ENCODE assay signal across 8 cellular contexts in the genomic region with DNA sequence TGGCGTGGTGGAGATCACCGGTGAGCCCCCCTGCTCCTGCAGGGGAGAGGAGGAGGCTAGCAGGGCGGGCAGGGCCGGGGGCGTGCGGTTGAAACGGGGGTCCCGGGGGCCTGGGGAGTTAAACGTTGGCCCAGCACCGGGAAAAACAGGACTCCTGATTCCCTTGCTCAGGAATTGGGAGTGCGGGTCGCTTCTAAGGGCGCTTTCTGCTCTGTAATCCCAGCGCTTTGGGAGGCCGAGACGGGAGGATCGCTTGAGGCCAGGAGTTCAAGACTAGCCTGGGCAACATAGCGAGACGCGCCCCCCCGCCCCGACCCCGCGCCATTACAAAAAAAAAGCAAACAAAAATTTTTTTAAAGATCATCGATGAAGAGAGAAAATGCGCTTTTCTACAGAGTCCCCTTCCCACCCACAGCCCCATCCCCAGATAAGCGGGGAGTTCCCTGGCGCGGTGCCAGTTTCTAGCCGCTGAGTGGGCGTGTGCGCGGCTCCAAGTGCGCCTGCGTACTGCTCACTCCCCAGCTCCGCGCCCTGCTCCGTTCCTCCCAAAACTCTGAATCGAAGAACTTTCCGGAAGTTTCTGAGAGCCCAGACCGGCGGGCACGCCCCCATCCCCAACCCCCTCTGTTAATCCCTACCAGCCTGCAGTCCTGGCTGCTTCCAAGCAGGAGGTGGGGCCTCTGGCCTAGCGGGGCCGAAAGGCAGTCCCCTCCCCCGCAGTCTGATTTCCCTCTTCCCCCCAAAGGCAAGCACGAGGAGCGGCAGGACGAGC. TPM values are rescaled to one million over a fixed set of nuclear protein-coding genes. Genes with fewer than 3 reads are reported as not detected.
DNase-seq lines count a peak whose midpoint lies in the region; ATAC-seq, FAIRE-seq and TF ChIP-seq lines count a peak whose summit lies in the region.

No MANE protein-coding gene starts in this region.

- DNase-seq in DMS53 (lab: John Stamatoyannopoulos, UW): peak; percentile 95
- peak; percentile 82 for DNase-seq in HFF-Myc (ENCODE audit: extremely low read depth, low read depth)
- peak; percentile 53 for DNase-seq in NCI-H510A (lab: John Stamatoyannopoulos, UW)
- peak; percentile 73 to 76 for DNase-seq in activated CD4-positive, alpha-beta T cell treated with anti-CD3 and anti-CD28 coated beads, Interleukin-2, amount 50 U/mL, for 4 hours
- peak; percentile 86 for DNase-seq in HepG2 (ENCODE audit: low spot score)
- peak; percentile 73 for DNase-seq in stimulated activated CD4-positive, alpha-beta T cell treated with anti-CD3 and anti-CD28 coated beads, Interleukin-2, amount 100 ng/mL, for 4 hours (ENCODE audit: low read depth)
- DNase-seq in KG1 (lab: John Stamatoyannopoulos, UW): no peak

- no peaks in the 10 kb centered on the region for H3K36me3 ChIP-seq in HepG2 (replicated peaks in 1 of 2; ENCODE audit: control insufficient read depth in 1 of 2, insufficient read depth in 2 of 2, low read length in 2 of 2)

- no TSS peak for BruUV-seq in HepG2 (replicated peaks; lab: Mats Ljungman, UMichigan)

- H3K4me1 Mint-ChIP-seq in dendritic cell treated with granulocyte-macrophage colony-stimulating factor and Interleukin-4, amounts not matched to agents 40 ng/mL and 50 ng/mL, for 4 days (ENCODE audit: low read depth): peaks cover 20% of the 10 kb centered on the region

- H3K27ac Mint-ChIP-seq in dendritic cell treated with granulocyte-macrophage colony-stimulating factor and Interleukin-4, amounts not matched to agents 40 ng/mL and 50 ng/mL, for 4 days: peak overlapping the region; percentile 88

- peak overlapping the region; percentile 88 for H3K4me2 ChIP-seq in HepG2 (ENCODE audit: low read depth, low read length)

- 2% methylated on average over 25 of the region's 49 CpGs for WGBS in HepG2 (ENCODE audit: low lambda C conversion rate)

- CTCF ChIA-PET in HepG2 (lab: Yijun Ruan, JAX; ENCODE audit: low intra/inter-chr PET ratio, low total read pairs): interaction anchor here (3.0 kb wide), 1 partner anchor 11 kb away, joined by 14 read pairs; no protein-coding TSS in a partner anchor

- peak overlapping the region; percentile 91 for H3K4me3 Mint-ChIP-seq in dendritic cell treated with granulocyte-macrophage colony-stimulating factor and Interleukin-4, amounts not matched to agents 40 ng/mL and 50 ng/mL, for 4 days

- peak overlapping the region; percentile 78 for H3K4me3 ChIP-seq in HFF-Myc (replicated peaks; ENCODE audit: low read depth, low read length)
- H3K4me3 ChIP-seq in HepG2 (replicated peaks in 1 of 3; ENCODE audit: insufficient read depth in 1 of 3, low read depth in 2 of 3, low read length in 3 of 3): peak overlapping the region; percentile 62 to 81 (median 64)

- peaks cover 8% of the 10 kb centered on the region for H3K9me3 Mint-ChIP-seq in dendritic cell treated with granulocyte-macrophage colony-stimulating factor and Interleukin-4, amounts not matched to agents 40 ng/mL and 50 ng/mL, for 4 days

- no peaks in the 10 kb centered on the region for H3K27me3 ChIP-seq in HepG2 (ENCODE audit: control insufficient read depth in 1 of 2, insufficient read depth in 2 of 2, low read length in 2 of 2)

- H3K27ac ChIP-seq in HepG2 (ENCODE audit: extremely low read length, insufficient read depth, low read length): peak overlapping the region; percentile 27

- POLR2A ChIA-PET in HepG2 (lab: Yijun Ruan, JAX): interaction anchor here (0.6 to 6.2 kb wide), 8 partner anchors 8 to 136 kb away, joined by 3 to 56 read pairs (median 4); no protein-coding TSS in a partner anchor

- no peaks in the 10 kb centered on the region for H3K79me2 ChIP-seq in HepG2 (ENCODE audit: insufficient read depth, low read length)

- in situ Hi-C loops in HepG2 (cut with HindIII; ENCODE audit: extremely low pct_ligation_motif_present, low pct_unique_long_range_greater_than_20kb): no loop called here

- H2AFZ ChIP-seq in HepG2 (ENCODE audit: low read length): no peak overlapping the region

- TF ChIP-seq POLR2A in HepG2 (IDR thresholded peaks at IDR 0.05; ENCODE audit: insufficient read depth in 1 of 2, low read depth in 2 of 2, low read length in 2 of 2): peak in 1 of 2 experiments; percentile 44; a peak in 1 of 4 replicates

- peaks cover 72% of the 10 kb centered on the region for H3K4me1 ChIP-seq in HepG2 (ENCODE audit: insufficient read depth, low read length)

- TF ChIP-seq EP300 in HepG2 (IDR thresholded peaks at IDR 0.05; ENCODE audit: low read depth in 2 of 2, low read length in 2 of 2) (peak in 1 of 2 experiments; percentile 42; a peak in 1 of 4 replicates), HepG2 (CRISPR knock-in tag; IDR thresholded peaks at IDR 0.05; ENCODE audit: borderline replicate concordance) (peak; percentile 46; the same call in 1 of the 2 replicates)

- ATAC-seq in HepG2: peak; percentile 59

- no peaks in the 10 kb centered on the region for H4K20me1 ChIP-seq in HepG2 (ENCODE audit: insufficient read depth, low read length)

- peak; percentile 42 for FAIRE-seq in HepG2 (lab: Jason Lieb, UNC)

- TF ChIP-seq CTCF in HFF-Myc (IDR thresholded peaks at IDR 0.05; ENCODE audit: low read depth, low read length, missing control alignments) (no peak), HepG2 (CRISPR knock-in tag; IDR thresholded peaks at IDR 0.05) (no peak; the same call in 1 of the 2 replicates)

- H3K9me3 ChIP-seq in HepG2 (ENCODE audit: low read length): no peaks in the 10 kb centered on the region

- H3K27me3 Mint-ChIP-seq in dendritic cell treated with granulocyte-macrophage colony-stimulating factor and Interleukin-4, amounts not matched to agents 40 ng/mL and 50 ng/mL, for 4 days: peaks cover 6% of the 10 kb centered on the region

- no peak for TF ChIP-seq RAD21 in HepG2 (CRISPR knock-in tag; IDR thresholded peaks at IDR 0.05)

- H3K36me3 Mint-ChIP-seq in dendritic cell treated with granulocyte-macrophage colony-stimulating factor and Interleukin-4, amounts not matched to agents 40 ng/mL and 50 ng/mL, for 4 days (ENCODE audit: low read depth): peaks cover 31% of the 10 kb centered on the region

- peak overlapping the region; percentile 67 for H3K9ac ChIP-seq in HepG2 (ENCODE audit: insufficient read depth, low read depth, low read length)

- intact Hi-C loops in dendritic cell treated with granulocyte-macrophage colony-stimulating factor and Interleukin-4, amounts not matched to agents 40 ng/mL and 50 ng/mL, for 4 days (cut with micrococcal nuclease): no loop called here
- intact Hi-C loops in HepG2 (cut with micrococcal nuclease; ENCODE audit: unreplicated experiment): no loop called here

TF ChIP-seq in HepG2, 621 proteins besides CTCF, POLR2A, EP300 and RAD21 (continues in another document):
- TF ChIP-seq ZNF766 (CRISPR knock-in tag; IDR thresholded peaks at IDR 0.05; ENCODE audit: borderline replicate concordance): 0 out of 2 replicates have a peak, but pooled peaks have one; percentile 37

RNA-seq across cellular contexts. Expression of gene HSPB1, which starts 0.8 kb away (rescaled TPM):
- 21.0 and 22.7 TPM in 2 replicates for total RNA-seq in HepG2 (2016; rRNA removed; fragmentation: Illumina TruSeq; extraction: Trizol)
- total RNA-seq in HepG2 (2016; cell fraction: cytosol; rRNA removed; fragmentation: Illumina TruSeq; extraction: Trizol; ENCODE audit: low read depth): 28.6 and 37.9 TPM in 2 replicates
- 19.5 and 23.3 TPM in 2 replicates for total RNA-seq in HepG2 (2016; cell fraction: insoluble cytoplasmic fraction; rRNA removed; fragmentation: Illumina TruSeq; extraction: Trizol)
- total RNA-seq in HepG2 (2016; cell fraction: membrane; rRNA removed; fragmentation: Illumina TruSeq; extraction: Trizol): 23.9 and 34.4 TPM in 2 replicates
- total RNA-seq in HepG2 (2016; cell fraction: nucleus; rRNA removed; fragmentation: Illumina TruSeq; extraction: Trizol): 7.9 and 12.0 TPM in 2 replicates
- polyA plus RNA-seq in HepG2 (2011; rRNA removed): 38.6 and 58.7 TPM in 2 replicates
- polyA plus RNA-seq in HepG2 (2011; cell fraction: cytosol; rRNA removed): 27.4 and 50.9 TPM in 2 replicates
- 34.0 and 48.4 TPM in 2 replicates for polyA plus RNA-seq in HepG2 (2011; cell fraction: nucleus; rRNA removed)
- 35.1 and 96.6 TPM in 2 replicates for polyA plus RNA-seq in HepG2 (2012)
- polyA plus RNA-seq in HepG2 (2016; cell fraction: cytosol; fragmentation: Illumina TruSeq; extraction: Trizol; ENCODE audit: low read depth): 146 and 151 TPM in 2 replicates
- 58.6 and 80.2 TPM in 2 replicates for polyA plus RNA-seq in HepG2 (2016; cell fraction: insoluble cytoplasmic fraction; fragmentation: Illumina TruSeq; extraction: Trizol; ENCODE audit: low read depth)
- 115 and 119 TPM in 2 replicates for polyA plus RNA-seq in HepG2 (2016; cell fraction: membrane; fragmentation: Illumina TruSeq; extraction: Trizol; ENCODE audit: low read depth)
- 42.2 and 50.9 TPM in 2 replicates for polyA plus RNA-seq in HepG2 (2016; cell fraction: nucleus; fragmentation: Illumina TruSeq; extraction: Trizol; ENCODE audit: insufficient read depth, low read depth)
- polyA minus RNA-seq in HepG2 (2011; rRNA and poly(A)+ RNA removed; ENCODE audit: low replicate concordance): 27.1 and 53.9 TPM in 2 replicates
- 26.1 and 27.0 TPM in 2 replicates for polyA minus RNA-seq in HepG2 (2011; cell fraction: cytosol; rRNA and poly(A)+ RNA removed)
- polyA minus RNA-seq in HepG2 (2011; cell fraction: nucleus; rRNA and poly(A)+ RNA removed): 5.0 and 5.2 TPM in 2 replicates

RNA-seq across cellular contexts. Expression of gene YWHAG, which starts 55.5 kb away (rescaled TPM):
- 67.5 and 93.7 TPM in 2 replicates for total RNA-seq in HepG2 (2016; rRNA removed; fragmentation: Illumina TruSeq; extraction: Trizol)
- total RNA-seq in HepG2 (2016; cell fraction: cytosol; rRNA removed; fragmentation: Illumina TruSeq; extraction: Trizol; ENCODE audit: low read depth): 7.9 and 9.3 TPM in 2 replicates
- 72.6 and 87.9 TPM in 2 replicates for total RNA-seq in HepG2 (2016; cell fraction: insoluble cytoplasmic fraction; rRNA removed; fragmentation: Illumina TruSeq; extraction: Trizol)
- total RNA-seq in HepG2 (2016; cell fraction: membrane; rRNA removed; fragmentation: Illumina TruSeq; extraction: Trizol): 43.2 and 47.4 TPM in 2 replicates
- 40.4 and 44.1 TPM in 2 replicates for total RNA-seq in HepG2 (2016; cell fraction: nucleus; rRNA removed; fragmentation: Illumina TruSeq; extraction: Trizol)
- polyA plus RNA-seq in HepG2 (2011; rRNA removed): 36.7 and 36.9 TPM in 2 replicates
- 18.0 and 24.8 TPM in 2 replicates for polyA plus RNA-seq in HepG2 (2011; cell fraction: cytosol; rRNA removed)
- 23.3 and 26.1 TPM in 2 replicates for polyA plus RNA-seq in HepG2 (2011; cell fraction: nucleus; rRNA removed)
- 82.2 and 83.9 TPM in 2 replicates for polyA plus RNA-seq in HepG2 (2012)
- 5.9 and 6.1 TPM in 2 replicates for polyA plus RNA-seq in HepG2 (2016; cell fraction: cytosol; fragmentation: Illumina TruSeq; extraction: Trizol; ENCODE audit: low read depth)
- polyA plus RNA-seq in HepG2 (2016; cell fraction: insoluble cytoplasmic fraction; fragmentation: Illumina TruSeq; extraction: Trizol; ENCODE audit: low read depth): 125 and 130 TPM in 2 replicates
- polyA plus RNA-seq in HepG2 (2016; cell fraction: membrane; fragmentation: Illumina TruSeq; extraction: Trizol; ENCODE audit: low read depth): 21.8 and 25.4 TPM in 2 replicates
- polyA plus RNA-seq in HepG2 (2016; cell fraction: nucleus; fragmentation: Illumina TruSeq; extraction: Trizol; ENCODE audit: insufficient read depth, low read depth): 69.2 and 70.0 TPM in 2 replicates
- 56.5 and 77.8 TPM in 2 replicates for polyA minus RNA-seq in HepG2 (2011; rRNA and poly(A)+ RNA removed; ENCODE audit: low replicate concordance)
- 55.6 and 57.6 TPM in 2 replicates for polyA minus RNA-seq in HepG2 (2011; cell fraction: cytosol; rRNA and poly(A)+ RNA removed)
- polyA minus RNA-seq in HepG2 (2011; cell fraction: nucleus; rRNA and poly(A)+ RNA removed): 27.9 and 31.8 TPM in 2 replicates
